Comparison of ENCODE assay signal across 1 cellular context in genomic region chr3:158801696-158802398, GRCh38.
TF ChIP-seq lines count a peak whose summit lies in the region.

MFSD1 (plus strand) TSS chr3:158802054; CDS start chr3:158802153, 99 bp downstream.

TF ChIP-seq in HepG2, 621 proteins besides CTCF, POLR2A, EP300 and RAD21 (continued from another document and continues in another):
- TF ChIP-seq ZNF687 (CRISPR knock-in tag; IDR thresholded peaks at IDR 0.05) (peak; percentile 98), NFE2L2 (IDR thresholded peaks at IDR 0.05; ENCODE audit: low read length) (no peak), ZNF263 (CRISPR knock-in tag; IDR thresholded peaks at IDR 0.05) (peak; percentile 90), MAZ (IDR thresholded peaks at IDR 0.05; ENCODE audit: borderline replicate concordance, low read depth, low read length) (no peak), MAZ (CRISPR knock-in tag; IDR thresholded peaks at IDR 0.05; ENCODE audit: low read depth) (peak; percentile 70), ZNF33B (CRISPR knock-in tag; IDR thresholded peaks at IDR 0.05) (peak; percentile 90), ZNF329 (CRISPR knock-in tag; IDR thresholded peaks at IDR 0.05; ENCODE audit: low read depth) (0 out of 2 replicates have a peak, but pooled peaks have one; percentile 43), SNAPC5 (CRISPR knock-in tag; IDR thresholded peaks at IDR 0.05; ENCODE audit: borderline replicate concordance) (0 out of 2 replicates have a peak, but pooled peaks have one; percentile 13), ZNF430 (CRISPR knock-in tag; IDR thresholded peaks at IDR 0.05) (peak; percentile 73; the same call in 1 of the 2 replicates), ZNF609 (CRISPR knock-in tag; IDR thresholded peaks at IDR 0.05; ENCODE audit: borderline replicate concordance) (0 out of 2 replicates have a peak, but pooled peaks have one; percentile 25), ZNF790 (CRISPR knock-in tag; IDR thresholded peaks at IDR 0.05; ENCODE audit: borderline replicate concordance) (no peak), ELF1 (CRISPR knock-in tag; IDR thresholded peaks at IDR 0.05) (peak; percentile 86), TAF1 (CRISPR knock-in tag; IDR thresholded peaks at IDR 0.05) (peak; percentile 70; the same call in 1 of the 2 replicates), ZBTB4 (CRISPR knock-in tag; IDR thresholded peaks at IDR 0.05; ENCODE audit: borderline replicate concordance) (no peak), ZIK1 (CRISPR knock-in tag; IDR thresholded peaks at IDR 0.05; ENCODE audit: borderline replicate concordance, low read depth) (no peak; the same call in 1 of the 2 replicates), JUND (CRISPR knock-in tag; IDR thresholded peaks at IDR 0.05) (0 out of 2 replicates have a peak, but pooled peaks have one; percentile 43), ZFP62 (CRISPR knock-in tag; IDR thresholded peaks at IDR 0.05) (0 out of 2 replicates have a peak, but pooled peaks have one; percentile 8), DMAP1 (CRISPR knock-in tag; IDR thresholded peaks at IDR 0.05) (peak; percentile 82), FOXC1 (CRISPR knock-in tag; IDR thresholded peaks at IDR 0.05; ENCODE audit: borderline replicate concordance) (peak; percentile 78; the same call in 1 of the 2 replicates), ZBTB21 (CRISPR knock-in tag; IDR thresholded peaks at IDR 0.05) (no peak), KLF15 (CRISPR knock-in tag; IDR thresholded peaks at IDR 0.05; ENCODE audit: borderline replicate concordance) (no peak; the same call in 1 of the 2 replicates), ZNF224 (CRISPR knock-in tag; IDR thresholded peaks at IDR 0.05) (0 out of 2 replicates have a peak, but pooled peaks have one; percentile 51), ZBTB43 (CRISPR knock-in tag; conservative IDR thresholded peaks at IDR 0.05) (peak; percentile 46; the same call in 1 of the 2 replicates), MAFG (CRISPR knock-in tag; IDR thresholded peaks at IDR 0.05) (no peak), SYNCRIP (IDR thresholded peaks at IDR 0.05; ENCODE audit: insufficient read depth, low read depth, low read length) (no peak), SP2 (CRISPR knock-in tag; IDR thresholded peaks at IDR 0.05) (no peak), MTA1 (CRISPR knock-in tag; IDR thresholded peaks at IDR 0.05; ENCODE audit: borderline replicate concordance) (peak; percentile 50; the same call in 1 of the 2 replicates), ZKSCAN5 (CRISPR knock-in tag; IDR thresholded peaks at IDR 0.05) (no peak), HOXD1 (CRISPR knock-in tag; IDR thresholded peaks at IDR 0.05) (no peak; the same call in 1 of the 2 replicates), GLMP (CRISPR knock-in tag; IDR thresholded peaks at IDR 0.05; ENCODE audit: borderline replicate concordance) (no peak), RXRA (CRISPR knock-in tag; IDR thresholded peaks at IDR 0.05) (peak; percentile 88; the same call in 1 of the 2 replicates), DBP (CRISPR knock-in tag; IDR thresholded peaks at IDR 0.05; ENCODE audit: not compliant biosample characterization) (peak; percentile 40), TBP (CRISPR knock-in tag; IDR thresholded peaks at IDR 0.05) (no peak), ZNF34 (CRISPR knock-in tag; IDR thresholded peaks at IDR 0.05; ENCODE audit: borderline replicate concordance) (no peak), ZHX2 (IDR thresholded peaks at IDR 0.05; ENCODE audit: low read depth) (no peak), ZHX2 (CRISPR knock-in tag; IDR thresholded peaks at IDR 0.05; ENCODE audit: borderline replicate concordance) (no peak)
